In the genomic region with DNA sequence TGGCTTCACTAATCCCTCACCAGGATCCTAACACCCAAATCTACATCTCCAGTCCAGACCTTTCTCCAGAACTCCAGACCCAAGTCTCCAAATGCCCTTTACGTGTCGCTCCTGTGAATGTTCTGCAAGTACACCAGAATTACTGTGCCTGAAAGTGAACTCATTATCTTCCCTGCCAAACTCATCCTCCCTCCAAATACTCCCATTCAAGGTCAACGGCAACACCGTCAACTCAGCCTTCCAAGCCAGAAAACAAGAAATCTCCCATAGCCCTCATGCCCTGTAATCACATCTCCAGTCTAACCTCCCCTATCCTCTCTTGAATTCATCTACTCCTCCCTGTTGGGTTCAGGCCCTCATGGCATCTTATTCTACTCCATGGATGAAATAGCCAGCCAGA, we compare ENCODE assay signal across 19 cellular contexts. TPM values are rescaled to one million over a fixed set of nuclear protein-coding genes. Genes with fewer than 3 reads are reported as not detected.
A peak's percentile ranks its signal among the peaks of the same experiment; 100 is the strongest.
DNase-seq lines count a peak whose midpoint lies in the region; TF ChIP-seq lines count a peak whose summit lies in the region.
"Had no signal": no experiment of that assay in that cellular context is flagged by ENCODE, and none has a peak within 500 bp of the region (broad histone marks: within the 10 kb centered on the region; RNA-seq: fewer than 3 reads in every experiment).

No MANE protein-coding gene starts in this region.

- H3K4me1 ChIP-seq in adrenal gland (replicated peaks in 1 of 2) (peaks cover 74 to 99% of the 10 kb centered on the region in 2 donors), esophagus (ENCODE audit: control insufficient read depth in 2 of 2, insufficient read depth in 2 of 2, low read length in 1 of 2) (peaks cover 6 to 13% of the 10 kb centered on the region in 2 donors), parathyroid adenoma (peaks cover 53% of the 10 kb centered on the region), tibial nerve (peaks cover 0 to 100% (median 88%) of the 10 kb centered on the region in 4 donors)

- TF ChIP-seq CTCF in adrenal gland (IDR thresholded peaks at IDR 0.05): no peak
- no peak for TF ChIP-seq CTCF in parathyroid adenoma (IDR thresholded peaks at IDR 0.05)
- no peak for TF ChIP-seq CTCF in tibial nerve (IDR thresholded peaks at IDR 0.05)

- no peak overlapping the region for H3K9ac ChIP-seq in parathyroid adenoma

- intact Hi-C loops in adrenal gland (cut with DNase I): no loop called here
- intact Hi-C loops in head of caudate nucleus (cut with DNase I): no loop called here

- no peak for TF ChIP-seq EP300 in tibial nerve (IDR thresholded peaks at IDR 0.05)

- H3K36me3 ChIP-seq in adrenal gland (replicated peaks in 1 of 2): no peaks in the 10 kb centered on the region
- H3K36me3 ChIP-seq in esophagus (ENCODE audit: control insufficient read depth in 2 of 2, insufficient read depth in 2 of 2, low read length in 1 of 2): no peaks in the 10 kb centered on the region
- H3K36me3 ChIP-seq in parathyroid adenoma (ENCODE audit: control insufficient read depth, insufficient read depth, low read length): no peaks in the 10 kb centered on the region
- no peaks in the 10 kb centered on the region for H3K36me3 ChIP-seq in tibial nerve
- H3K36me3 ChIP-seq: MG63, pancreas had no signal

- no peaks in the 10 kb centered on the region for H3K9me3 ChIP-seq in adrenal gland (replicated peaks in 1 of 3)
- no peaks in the 10 kb centered on the region for H3K9me3 ChIP-seq in esophagus (ENCODE audit: control insufficient read depth in 2 of 2, insufficient read depth in 1 of 2, low read depth in 1 of 2, low read length in 1 of 2)
- H3K9me3 ChIP-seq in parathyroid adenoma (ENCODE audit: control insufficient read depth, low read length): no peaks in the 10 kb centered on the region
- no peaks in the 10 kb centered on the region for H3K9me3 ChIP-seq in tibial nerve
- H3K9me3 ChIP-seq: MG63, pancreas had no signal

- peak overlapping the region in 1 of 4 donors; percentile 7 for H3K4me3 ChIP-seq in adrenal gland
- no peak overlapping the region for H3K4me3 ChIP-seq in esophagus (ENCODE audit: low read depth in 1 of 2, low read length in 2 of 2)
- H3K4me3 ChIP-seq in parathyroid adenoma (ENCODE audit: low read depth, low read length): no peak overlapping the region
- H3K4me3 ChIP-seq in tibial nerve: no peak overlapping the region
- H3K4me3 ChIP-seq: MG63, pancreas had no signal

- TF ChIP-seq POLR2A in adrenal gland (IDR thresholded peaks at IDR 0.05) (peak in 1 of 2 donors; percentile 45), tibial nerve (IDR thresholded peaks at IDR 0.05) (no peak)

- H3K79me2 ChIP-seq in parathyroid adenoma: peaks cover 39% of the 10 kb centered on the region

- DNase-seq in adrenal gland (peak in 4 of 7 donors; percentile 44 to 63 (median 60)), tibial nerve (ENCODE audit: low spot score in 2 of 2) (no peak), head of caudate nucleus (no peak), NCI-H526 (lab: John Stamatoyannopoulos, UW) (no peak)
- DNase-seq in stimulated activated CD4-positive, alpha-beta T cell treated with anti-CD3 and anti-CD28 coated beads, Interleukin-4, amount 100 ng/mL, for 24 hours: no peak
- DNase-seq: activated CD4-positive, alpha-beta T cell treated with anti-CD3 and anti-CD28 coated beads, Interleukin-2, amount 50 U/mL, for 4 hours; activated T-cell treated with anti-CD3 and anti-CD28 coated beads, Interleukin-2, amount 50 U/mL, for 24 hours; C1 segment of cervical spinal cord; DMS 273 treated with DMSO at 0.1 percent for 48 hours; GDM1; hypothalamus; MG63; NCI-H1694 treated with DMSO at 0.1 percent for 48 hours; NCI-H345; pancreas; T-helper 1 cell had no signal

- 30 to 49% (median 42%) methylated on average over 4 of the region's 4 CpGs for WGBS in adrenal gland, 4 donors
- whole genome bisulfite sequencing in esophagus, 2 donors: 83 to 87% methylated on average over 4 of the region's 4 CpGs
- WGBS in tibial nerve, 2 donors: 53 to 54% methylated on average over 4 of the region's 4 CpGs

- H3K27ac ChIP-seq in adrenal gland: peak overlapping the region; percentile 4 to 91 (median 77)
- H3K27ac ChIP-seq in esophagus (ENCODE audit: low read depth in 2 of 2, low read length in 1 of 2): peak overlapping the region; percentile 33 to 60
- peak overlapping the region; percentile 78 for H3K27ac ChIP-seq in parathyroid adenoma
- H3K27ac ChIP-seq in tibial nerve: peak overlapping the region; percentile 19 to 99 (median 84)
- H3K27ac ChIP-seq: RWPE1 had no signal

- H3K27me3 ChIP-seq in adrenal gland (no peaks in the 10 kb centered on the region), esophagus (ENCODE audit: control insufficient read depth in 1 of 2, insufficient read depth in 2 of 2, low read length in 2 of 2) (no peaks in the 10 kb centered on the region), parathyroid adenoma (ENCODE audit: control insufficient read depth, insufficient read depth, low read length) (no peaks in the 10 kb centered on the region), tibial nerve (no peaks in the 10 kb centered on the region)
- H3K27me3 ChIP-seq: MG63, pancreas had no signal

- no peak overlapping the region for H3K4me2 ChIP-seq in parathyroid adenoma (ENCODE audit: low read length)

- H2AFZ ChIP-seq in parathyroid adenoma: no peak overlapping the region

RNA-seq across cellular contexts. Expression of a gene that starts 12.3 kb away (rescaled TPM):
- total RNA-seq in adrenal gland (100 to 1,000 TPM in 4 of 8 donors, 10 to 100 TPM in 4; 44.0 to 169 (median 102) TPM), tibial nerve (10 to 100 TPM; 43.5 to 73.0 (median 51.2) TPM)
- polyA plus RNA-seq in adrenal gland (10 to 100 TPM; 11.4 to 71.1 (median 13.1) TPM), esophagus (1 to 10 TPM; 4.9 to 7.3 TPM)

Comparison
In these comparisons a context has a peak if more than half of its experiments do, and no peak if none do; other contexts are left out.
1. DNase-seq: peak in adrenal gland (4 of 7); none in tibial nerve (0 of 2), head of caudate nucleus (0 of 42), NCI-H526 (0 of 2) and stimulated activated CD4-positive, alpha-beta T cell treated with anti-CD3 and anti-CD28 coated beads, Interleukin-4, amount 100 ng/mL, for 24 hours (single experiment).
2. Peak in every context shown above with its lines, with median percentiles within 50 percentile points of each other: H3K27ac ChIP-seq.